ENCODE assay signal across 9 cellular contexts in the genomic region with DNA sequence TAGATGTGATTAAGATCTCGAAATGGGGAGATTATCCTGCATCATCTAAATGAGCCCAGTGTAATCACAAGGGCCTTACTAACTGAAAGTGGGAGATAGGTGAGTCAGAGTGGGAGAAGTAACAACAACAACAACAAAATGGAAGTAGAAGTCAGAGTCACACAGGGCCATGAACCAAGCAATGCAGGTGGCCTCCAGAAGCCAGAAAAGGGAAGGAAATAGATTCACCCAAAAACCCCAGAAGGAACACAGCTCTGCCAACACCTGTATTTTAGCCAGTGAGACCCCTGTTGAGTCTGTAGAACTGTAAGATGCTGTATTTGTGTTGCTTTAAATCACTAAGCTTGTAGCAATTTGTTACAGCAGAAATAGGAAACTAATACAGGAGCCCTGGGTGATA. TPM values are rescaled to one million over a fixed set of nuclear protein-coding genes. Genes with fewer than 3 reads are reported as not detected.
DNase-seq lines count a peak whose midpoint lies in the region; ATAC-seq lines count a peak whose summit lies in the region.
"Had no signal": no experiment of that assay in that cellular context is flagged by ENCODE, and none has a peak within 500 bp of the region (broad histone marks: within the 10 kb centered on the region; RNA-seq: fewer than 3 reads in every experiment).

No MANE protein-coding gene starts in this region.

- peak overlapping the region in 2 of 7 experiments; percentile 71 to 99 for H3K4me3 ChIP-seq in skin epidermis
- H3K4me3 ChIP-seq: mucosa of descending colon had no signal

- H3K27ac ChIP-seq in skin epidermis = peak overlapping the region in 20 of 21 experiments; percentile 16 to 100 (median 99)

- DNase-seq in activated CD4-positive, CD25-positive, alpha-beta regulatory T cell (lab: John Stamatoyannopoulos, UW) = no peak
- DNase-seq in amniotic epithelial cell (ENCODE audit: low read depth) (peak; percentile 62), NCI-H510A treated with DMSO at 0.1 percent for 48 hours (lab: John Stamatoyannopoulos, UW) (no peak), OCI-M1 (lab: John Stamatoyannopoulos, UW) (no peak), SK-N-DZ (ENCODE audit: low spot score) (no peak)

- peak; percentile 3 to 5 for ATAC-seq in activated CD4-positive, CD25-positive, alpha-beta regulatory T cell treated with anti-CD3 and anti-CD28 coated beads, Interleukin-2, amount 50 U/mL, for 24 hours
- peak; percentile 32 for ATAC-seq in HG03103 (IDR thresholded peaks at IDR 0.05; ENCODE audit: low read depth, unreplicated experiment)
- ATAC-seq: mucosa of descending colon had no signal

RNA-seq across cellular contexts. Expression of a gene that starts 4.1 kb away (rescaled TPM):
- polyA plus RNA-seq in SK-N-DZ (2014; cell fraction: cytosol; rRNA removed) = 195 and 211 TPM in 2 replicates
- polyA plus RNA-seq in SK-N-DZ (2014; cell fraction: nucleus; rRNA removed) = 87.6 and 96.3 TPM in 2 replicates

RNA-seq across cellular contexts. Expression of a gene that starts 21.3 kb away (rescaled TPM):
- polyA plus RNA-seq in SK-N-DZ (2014; cell fraction: cytosol; rRNA removed) = 0.17 and 0.29 TPM in 2 replicates
- polyA plus RNA-seq in SK-N-DZ (2014; cell fraction: nucleus; rRNA removed) = 4.3 TPM in 1 of 2 replicates, not detected in the other

RNA-seq across cellular contexts. Expression of a gene that starts 24.2 kb away (rescaled TPM):
- 16.2 and 17.5 TPM in 2 replicates for polyA plus RNA-seq in SK-N-DZ (2014; cell fraction: cytosol; rRNA removed)
- 40.6 and 58.6 TPM in 2 replicates for polyA plus RNA-seq in SK-N-DZ (2014; cell fraction: nucleus; rRNA removed)

RNA-seq across cellular contexts. Expression of a gene that starts 32.8 kb away (rescaled TPM):
- polyA plus RNA-seq in SK-N-DZ (2014; cell fraction: cytosol; rRNA removed) = not detected in 2 replicates
- polyA plus RNA-seq in SK-N-DZ (2014; cell fraction: nucleus; rRNA removed) = not detected in 2 replicates

RNA-seq across cellular contexts. Expression of a gene that starts 58.8 kb away (rescaled TPM):
- not detected in 2 replicates for polyA plus RNA-seq in SK-N-DZ (2014; cell fraction: cytosol; rRNA removed)
- not detected in 2 replicates for polyA plus RNA-seq in SK-N-DZ (2014; cell fraction: nucleus; rRNA removed)
